Comparison of ENCODE assay signal across 22 cellular contexts in genomic region chr14:103511022-103511693, GRCh38. TPM values are rescaled to one million over a fixed set of nuclear protein-coding genes. Genes with fewer than 3 reads are reported as not detected.
DNase-seq lines count a peak whose midpoint lies in the region; ATAC-seq, FAIRE-seq and TF ChIP-seq lines count a peak whose summit lies in the region.
"Had no signal": no experiment of that assay in that cellular context is flagged by ENCODE, and none has a peak within 500 bp of the region (broad histone marks: within the 10 kb centered on the region; RNA-seq: fewer than 3 reads in every experiment).

No MANE protein-coding gene starts in this region.

- H3K79me2 ChIP-seq in osteoblast (ENCODE audit: insufficient read depth, low read length): no peaks in the 10 kb centered on the region

- no peak overlapping the region for H2AFZ ChIP-seq in osteoblast (ENCODE audit: low read length)

- H3K27me3 ChIP-seq in H7 (ENCODE audit: control insufficient read depth, insufficient read depth, low read length) (no peaks in the 10 kb centered on the region), osteoblast (ENCODE audit: insufficient read depth, low read length) (no peaks in the 10 kb centered on the region)
- H3K27me3 ChIP-seq: transverse colon had no signal

- TF ChIP-seq CTCF in D721Med (IDR thresholded peaks at IDR 0.05; ENCODE audit: insufficient read depth, missing control alignments) (no peak), endothelial cell (IDR thresholded peaks at IDR 0.05; ENCODE audit: unreplicated experiment) (no peak), osteoblast (IDR thresholded peaks at IDR 0.05; ENCODE audit: extremely low read depth, low read depth, low read length) (no peak)

- H3K9me3 Mint-ChIP-seq in endothelial cell (ENCODE audit: unreplicated experiment): no peaks in the 10 kb centered on the region
- no peaks in the 10 kb centered on the region for H3K9me3 Mint-ChIP-seq in activated T-cell treated with anti-CD3 and anti-CD28 coated beads, Interleukin-2, amount 50 U/mL, for 72 hours
- H3K9me3 Mint-ChIP-seq: activated B cell treated with CpG ODN at 0.5 μM for 24 hours; activated naive CD4-positive, alpha-beta T cell treated with anti-CD3 and anti-CD28 coated beads, Interleukin-2, amount 50 U/mL, for 24 hours had no signal

- peaks cover 15% of the 10 kb centered on the region for H3K4me1 ChIP-seq in osteoblast (ENCODE audit: insufficient read depth, low read length)

- no peak for FAIRE-seq in D721Med (lab: Jason Lieb, UNC)
- FAIRE-seq: keratinocyte had no signal

- H3K36me3 ChIP-seq in H7 (replicated peaks; ENCODE audit: control insufficient read depth, insufficient read depth, low read length) (no peaks in the 10 kb centered on the region; the same call in none of the 2 replicates), osteoblast (ENCODE audit: insufficient read depth, low read length) (peaks cover 31% of the 10 kb centered on the region)
- H3K36me3 ChIP-seq: prostate gland, transverse colon had no signal

- peaks cover 3% of the 10 kb centered on the region for H3K27me3 Mint-ChIP-seq in endothelial cell (ENCODE audit: unreplicated experiment)
- H3K27me3 Mint-ChIP-seq in activated T-cell treated with anti-CD3 and anti-CD28 coated beads, Interleukin-2, amount 50 U/mL, for 72 hours (ENCODE audit: low read depth): no peaks in the 10 kb centered on the region
- H3K27me3 Mint-ChIP-seq: activated B cell treated with CpG ODN at 0.5 μM for 24 hours; activated CD8-positive, alpha-beta memory T cell treated with anti-CD3 and anti-CD28 coated beads, Interleukin-2, amount 10 ng/mL, durations not matched to agents 7 days and 5 days; activated naive CD4-positive, alpha-beta T cell treated with anti-CD3 and anti-CD28 coated beads, Interleukin-2, amount 50 U/mL, for 24 hours had no signal

- peaks cover 7% of the 10 kb centered on the region for H4K20me1 ChIP-seq in osteoblast (ENCODE audit: insufficient read depth, low read length)

- peak overlapping the region; percentile 31 for H3K4me3 Mint-ChIP-seq in endothelial cell (ENCODE audit: unreplicated experiment)
- H3K4me3 Mint-ChIP-seq in activated T-cell treated with anti-CD3 and anti-CD28 coated beads, Interleukin-2, amount 50 U/mL, for 72 hours: no peak overlapping the region
- H3K4me3 Mint-ChIP-seq: activated B cell treated with CpG ODN at 0.5 μM for 24 hours; activated CD8-positive, alpha-beta memory T cell treated with anti-CD3 and anti-CD28 coated beads, Interleukin-2, amount 10 ng/mL, durations not matched to agents 7 days and 5 days; activated naive CD4-positive, alpha-beta T cell treated with anti-CD3 and anti-CD28 coated beads, Interleukin-2, amount 50 U/mL, for 24 hours had no signal

- H3K9me3 ChIP-seq in osteoblast (ENCODE audit: low read depth, low read length): no peaks in the 10 kb centered on the region
- H3K9me3 ChIP-seq: prostate gland, transverse colon had no signal

- DNase-seq in D721Med (ENCODE audit: insufficient read length, low spot score) (peak; percentile 11), H7 (peak; percentile 44), endothelial cell (ENCODE audit: low spot score) (no peak), osteoblast (ENCODE audit: insufficient read length, low spot score, missing footprints) (peak; percentile 44), GDM1 (lab: John Stamatoyannopoulos, UW) (no peak)
- no peak for DNase-seq in stimulated activated CD4-positive, alpha-beta T cell treated with anti-CD3 and anti-CD28 coated beads, Interleukin-4, amount 100 ng/mL, for 24 hours
- DNase-seq in activated T-cell treated with anti-CD3 and anti-CD28 coated beads, Interleukin-2, amount 50 U/mL, for 72 hours: no peak
- DNase-seq: activated B cell treated with CpG ODN at 0.5 μM for 24 hours; activated CD4-positive, alpha-beta T cell treated with anti-CD3 and anti-CD28 coated beads, Interleukin-2, amount 50 U/mL, for 1 hour; activated CD8-positive, alpha-beta memory T cell treated with anti-CD3 and anti-CD28 coated beads, Interleukin-2, amount 10 ng/mL, durations not matched to agents 7 days and 5 days; activated T-cell treated with anti-CD3 and anti-CD28 coated beads, Interleukin-2, amount 50 U/mL, for 48 hours; central memory CD4-positive, alpha-beta T cell; NCI-H2227 treated with DMSO at 0.1 percent for 48 hours; NCI-H526 treated with DMSO at 0.1 percent for 48 hours; SIG-M5; T1000; transverse colon had no signal

- peaks cover 23% of the 10 kb centered on the region for H3K36me3 Mint-ChIP-seq in endothelial cell (ENCODE audit: low read depth, unreplicated experiment)
- peaks cover 0 to 8% of the 10 kb centered on the region in 2 donors for H3K36me3 Mint-ChIP-seq in activated T-cell treated with anti-CD3 and anti-CD28 coated beads, Interleukin-2, amount 50 U/mL, for 72 hours (ENCODE audit: insufficient read depth in 2 of 2)
- H3K36me3 Mint-ChIP-seq: activated CD8-positive, alpha-beta memory T cell treated with anti-CD3 and anti-CD28 coated beads, Interleukin-2, amount 10 ng/mL, durations not matched to agents 7 days and 5 days had no signal

- no peak for ATAC-seq in activated T-cell treated with anti-CD3 and anti-CD28 coated beads, Interleukin-2, amount 50 U/mL, for 72 hours (replicated peaks in 1 of 2)
- ATAC-seq in HG02623 (IDR thresholded peaks at IDR 0.05; ENCODE audit: unreplicated experiment): no peak
- ATAC-seq: activated CD8-positive, alpha-beta memory T cell treated with anti-CD3 and anti-CD28 coated beads, Interleukin-2, amount 10 ng/mL, durations not matched to agents 7 days and 5 days had no signal

- no peak overlapping the region for H3K27ac ChIP-seq in osteoblast (ENCODE audit: low read depth, low read length)
- H3K27ac ChIP-seq: prostate gland, transverse colon had no signal

- H3K4me3 ChIP-seq in H7 (ENCODE audit: insufficient read depth, low read depth, low read length): no peak overlapping the region
- H3K4me3 ChIP-seq in osteoblast (ENCODE audit: insufficient read depth, low read length): no peak overlapping the region
- H3K4me3 ChIP-seq: lung, prostate gland, transverse colon had no signal

- H3K27ac Mint-ChIP-seq in endothelial cell (ENCODE audit: unreplicated experiment): no peak overlapping the region
- H3K27ac Mint-ChIP-seq in activated T-cell treated with anti-CD3 and anti-CD28 coated beads, Interleukin-2, amount 50 U/mL, for 72 hours: no peak overlapping the region
- H3K27ac Mint-ChIP-seq: activated B cell treated with CpG ODN at 0.5 μM for 24 hours; activated CD8-positive, alpha-beta memory T cell treated with anti-CD3 and anti-CD28 coated beads, Interleukin-2, amount 10 ng/mL, durations not matched to agents 7 days and 5 days; activated naive CD4-positive, alpha-beta T cell treated with anti-CD3 and anti-CD28 coated beads, Interleukin-2, amount 50 U/mL, for 24 hours had no signal

- H3K4me1 Mint-ChIP-seq in endothelial cell (ENCODE audit: unreplicated experiment): peaks cover 6% of the 10 kb centered on the region
- H3K4me1 Mint-ChIP-seq in activated T-cell treated with anti-CD3 and anti-CD28 coated beads, Interleukin-2, amount 50 U/mL, for 72 hours (ENCODE audit: low read depth): no peaks in the 10 kb centered on the region
- H3K4me1 Mint-ChIP-seq: activated CD8-positive, alpha-beta memory T cell treated with anti-CD3 and anti-CD28 coated beads, Interleukin-2, amount 10 ng/mL, durations not matched to agents 7 days and 5 days had no signal

- H3K4me2 ChIP-seq in osteoblast (ENCODE audit: insufficient read depth, low read length): no peak overlapping the region

RNA-seq across cellular contexts. Expression of gene CKB, which starts 11.5 kb away (rescaled TPM):
- 282 and 412 TPM in 2 replicates for total RNA-seq in H7 (2014; rRNA removed; shearing (Covaris generic))
- total RNA-seq in endothelial cell (ENCODE audit: unreplicated experiment) (23.1 TPM), osteoblast (5.1 and 8.3 TPM in 2 replicates)
- total RNA-seq in activated T-cell treated with anti-CD3 and anti-CD28 coated beads, Interleukin-2, amount 50 U/mL, for 72 hours: 1 to 10 TPM; 7.0 to 9.5 TPM

RNA-seq across cellular contexts. Expression of gene TRMT61A, which starts 17.8 kb away (rescaled TPM):
- 13.4 and 14.1 TPM in 2 replicates for total RNA-seq in H7 (2014; rRNA removed; shearing (Covaris generic))
- total RNA-seq in endothelial cell (ENCODE audit: unreplicated experiment) (6.1 TPM), osteoblast (9.0 and 10.6 TPM in 2 replicates)
- total RNA-seq in activated T-cell treated with anti-CD3 and anti-CD28 coated beads, Interleukin-2, amount 50 U/mL, for 72 hours: 1 to 10 TPM; 6.3 to 8.4 TPM

RNA-seq across cellular contexts. Expression of gene BAG5, which starts 51.3 kb away (rescaled TPM):
- 16.6 and 17.7 TPM in 2 replicates for total RNA-seq in H7 (2014; rRNA removed; shearing (Covaris generic))
- total RNA-seq in endothelial cell (ENCODE audit: unreplicated experiment) (39.9 TPM), osteoblast (28.6 and 30.8 TPM in 2 replicates)
- 10 to 100 TPM; 29.3 TPM for total RNA-seq in activated T-cell treated with anti-CD3 and anti-CD28 coated beads, Interleukin-2, amount 50 U/mL, for 72 hours

RNA-seq across cellular contexts. Expression of gene COA8, which starts 51.6 kb away (rescaled TPM):
- 15.8 and 17.4 TPM in 2 replicates for total RNA-seq in H7 (2014; rRNA removed; shearing (Covaris generic))
- total RNA-seq in endothelial cell (ENCODE audit: unreplicated experiment) (45.2 TPM), osteoblast (23.0 and 24.6 TPM in 2 replicates)
- 10 to 100 TPM; 40.0 to 47.8 TPM for total RNA-seq in activated T-cell treated with anti-CD3 and anti-CD28 coated beads, Interleukin-2, amount 50 U/mL, for 72 hours

Comparison
In these comparisons a context has a peak if more than half of its experiments do, and no peak if none do; other contexts are left out.
1. DNase-seq: peak in D721Med (single experiment), H7 (single experiment) and osteoblast (single experiment); none in endothelial cell (single experiment), GDM1 (single experiment), stimulated activated CD4-positive, alpha-beta T cell treated with anti-CD3 and anti-CD28 coated beads, Interleukin-4, amount 100 ng/mL, for 24 hours (single experiment) and activated T-cell treated with anti-CD3 and anti-CD28 coated beads, Interleukin-2, amount 50 U/mL, for 72 hours (0 of 2).
2. RNA of gene CKB, which starts 11.5 kb away (total RNA-seq): 282 to 412 TPM in H7; 23.1 TPM in endothelial cell (single experiment), 7.0 to 9.5 TPM in activated T-cell treated with anti-CD3 and anti-CD28 coated beads, Interleukin-2, amount 50 U/mL, for 72 hours and 5.1 to 8.3 TPM in osteoblast; every median in the first group is over 10 times any median in the second.